ENCODE assay signal across 13 cellular contexts in genomic region chrX:3663576-3664290, GRCh38. TPM values are rescaled to one million over a fixed set of nuclear protein-coding genes. Genes with fewer than 3 reads are reported as not detected.
DNase-seq lines count a peak whose midpoint lies in the region; ATAC-seq, FAIRE-seq and TF ChIP-seq lines count a peak whose summit lies in the region.
"Had no signal": no experiment of that assay in that cellular context is flagged by ENCODE, and none has a peak within 500 bp of the region (broad histone marks: within the 10 kb centered on the region; RNA-seq: fewer than 3 reads in every experiment).

No MANE protein-coding gene starts in this region.

- H3K36me3 Mint-ChIP-seq in activated B cell treated with CpG ODN at 0.5 μM for 24 hours (ENCODE audit: low read depth): peaks cover 25% of the 10 kb centered on the region

- H3K4me1 Mint-ChIP-seq in activated B cell treated with CpG ODN at 0.5 μM for 24 hours: peaks cover 21% of the 10 kb centered on the region

- H3K4me2 ChIP-seq in HepG2 (ENCODE audit: low read depth, low read length) (no peak overlapping the region), smooth muscle cell (no peak overlapping the region)

- CTCF ChIA-PET in HepG2 (lab: Yijun Ruan, JAX; ENCODE audit: low intra/inter-chr PET ratio, low total read pairs): no interaction called here
- CTCF ChIA-PET in activated B cell treated with CpG ODN at 0.5 μM for 24 hours (lab: Charles Lee): no interaction called here

- TF ChIP-seq RAD21 in HepG2 (CRISPR knock-in tag; IDR thresholded peaks at IDR 0.05): no peak

- BruUV-seq in HepG2 (replicated peaks; lab: Mats Ljungman, UMichigan): no TSS peak

- H3K9me3 ChIP-seq in right lobe of liver: no peaks in the 10 kb centered on the region
- H3K9me3 ChIP-seq in HepG2 (ENCODE audit: low read length): no peaks in the 10 kb centered on the region
- no peaks in the 10 kb centered on the region for H3K9me3 ChIP-seq in upper lobe of right lung
- H3K9me3 ChIP-seq in smooth muscle cell (replicated peaks; ENCODE audit: low read depth): no peaks in the 10 kb centered on the region

- no peak overlapping the region for H3K9ac ChIP-seq in HepG2 (ENCODE audit: insufficient read depth, low read depth, low read length)
- no peak overlapping the region for H3K9ac ChIP-seq in smooth muscle cell (ENCODE audit: low read depth)

- H3K27me3 Mint-ChIP-seq in activated B cell treated with CpG ODN at 0.5 μM for 24 hours: no peaks in the 10 kb centered on the region

- H3K4me1 ChIP-seq in right lobe of liver: no peaks in the 10 kb centered on the region
- no peaks in the 10 kb centered on the region for H3K4me1 ChIP-seq in HepG2 (ENCODE audit: insufficient read depth, low read length)
- H3K4me1 ChIP-seq in upper lobe of right lung: no peaks in the 10 kb centered on the region
- no peaks in the 10 kb centered on the region for H3K4me1 ChIP-seq in smooth muscle cell (ENCODE audit: low read depth)

- TF ChIP-seq CTCF in right lobe of liver (IDR thresholded peaks at IDR 0.05) (no peak), HepG2 (CRISPR knock-in tag; IDR thresholded peaks at IDR 0.05) (no peak), activated B cell treated with CpG ODN at 0.5 μM for 24 hours (IDR thresholded peaks at IDR 0.05) (no peak), upper lobe of right lung (IDR thresholded peaks at IDR 0.05) (no peak), smooth muscle cell (IDR thresholded peaks at IDR 0.05; ENCODE audit: borderline replicate concordance, insufficient read depth, poor library complexity, severe bottlenecking) (no peak)

- H2AFZ ChIP-seq in HepG2 (ENCODE audit: low read length) (no peak overlapping the region), smooth muscle cell (ENCODE audit: low read depth) (no peak overlapping the region)

- no peak overlapping the region for H3K4me3 ChIP-seq in right lobe of liver
- H3K4me3 ChIP-seq in HepG2 (replicated peaks in 1 of 3; ENCODE audit: insufficient read depth in 1 of 3, low read depth in 2 of 3, low read length in 3 of 3): no peak overlapping the region
- no peak overlapping the region for H3K4me3 ChIP-seq in upper lobe of right lung
- no peak overlapping the region for H3K4me3 ChIP-seq in H7 (ENCODE audit: insufficient read depth, low read depth, low read length)
- H3K4me3 ChIP-seq in smooth muscle cell: no peak overlapping the region
- H3K4me3 ChIP-seq: coronary artery had no signal

- POLR2A ChIA-PET in HepG2 (lab: Yijun Ruan, JAX) (no interaction called here), activated B cell treated with CpG ODN at 0.5 μM for 24 hours (lab: Charles Lee) (interaction anchor here (0.6 to 1.1 kb wide), 3 partner anchors 14 to 150 kb away, joined by 3 to 4 read pairs (median 3); partner anchors contain the start of gene PRKX)

- H3K27me3 ChIP-seq in right lobe of liver (no peaks in the 10 kb centered on the region), HepG2 (ENCODE audit: control insufficient read depth in 1 of 2, insufficient read depth in 2 of 2, low read length in 2 of 2) (no peaks in the 10 kb centered on the region), upper lobe of right lung (no peaks in the 10 kb centered on the region), H7 (ENCODE audit: control insufficient read depth, insufficient read depth, low read length) (no peaks in the 10 kb centered on the region), smooth muscle cell (ENCODE audit: low read depth) (no peaks in the 10 kb centered on the region)

- H3K4me3 Mint-ChIP-seq in activated B cell treated with CpG ODN at 0.5 μM for 24 hours: peak overlapping the region; percentile 68
- H3K4me3 Mint-ChIP-seq: activated T-helper 1 cell treated with anti-CD3 and anti-CD28 coated beads, Interleukin-12 subunit alpha, Interleukin-12 subunit beta, Interleukin-2, Interleukin-4 antibody, amounts not matched to agents 30 ng/mL and 10 ng/mL and 1 ng/mL, durations not matched to agents 14 hours and 24 hours and 36 hours had no signal

- no peaks in the 10 kb centered on the region for H3F3A ChIP-seq in smooth muscle cell (ENCODE audit: low read depth)

- intact Hi-C loops in right lobe of liver (cut with DNase I): no loop called here
- intact Hi-C loops in HepG2 (cut with micrococcal nuclease; ENCODE audit: unreplicated experiment): no loop called here
- intact Hi-C loops in activated B cell treated with CpG ODN at 0.5 μM for 24 hours (cut with micrococcal nuclease): loop anchor here (5.0 kb wide), 1 partner anchor 34 kb away; no protein-coding TSS in a partner anchor
- intact Hi-C loops in upper lobe of right lung (cut with DNase I): no loop called here

- DNase-seq in right lobe of liver (peak in 1 of 3 donors; percentile 32), HepG2 (ENCODE audit: low spot score) (no peak), activated B cell treated with CpG ODN at 0.5 μM for 24 hours (no peak), upper lobe of right lung (peak; percentile 59), H7 (no peak), smooth muscle cell (lab: John Stamatoyannopoulos, UW; ENCODE audit: unreplicated experiment) (no peak)
- DNase-seq: NCI-H446, T-helper 9 cell had no signal

- no peak overlapping the region for H3K27ac ChIP-seq in right lobe of liver
- H3K27ac ChIP-seq in HepG2 (ENCODE audit: extremely low read length, insufficient read depth, low read length): no peak overlapping the region
- no peak overlapping the region for H3K27ac ChIP-seq in upper lobe of right lung
- no peak overlapping the region for H3K27ac ChIP-seq in smooth muscle cell (ENCODE audit: low read depth)

- peak overlapping the region; percentile 90 for H3K27ac Mint-ChIP-seq in activated B cell treated with CpG ODN at 0.5 μM for 24 hours
- H3K27ac Mint-ChIP-seq: activated T-helper 1 cell treated with anti-CD3 and anti-CD28 coated beads, Interleukin-12 subunit alpha, Interleukin-12 subunit beta, Interleukin-2, Interleukin-4 antibody, amounts not matched to agents 30 ng/mL and 10 ng/mL and 1 ng/mL, durations not matched to agents 14 hours and 24 hours and 36 hours had no signal

- FAIRE-seq in HepG2 (lab: Jason Lieb, UNC): no peak

- TF ChIP-seq EP300 in HepG2 (IDR thresholded peaks at IDR 0.05; ENCODE audit: low read depth in 2 of 2, low read length in 2 of 2) (no peak), HepG2 (CRISPR knock-in tag; IDR thresholded peaks at IDR 0.05; ENCODE audit: borderline replicate concordance) (no peak)

- H3K79me2 ChIP-seq in HepG2 (ENCODE audit: insufficient read depth, low read length) (no peaks in the 10 kb centered on the region), smooth muscle cell (ENCODE audit: low read depth) (no peaks in the 10 kb centered on the region)

- no peaks in the 10 kb centered on the region for H4K20me1 ChIP-seq in HepG2 (ENCODE audit: insufficient read depth, low read length)
- no peaks in the 10 kb centered on the region for H4K20me1 ChIP-seq in smooth muscle cell (ENCODE audit: low read depth)

- WGBS in right lobe of liver (ENCODE audit: insufficient coverage, low coverage, low lambda C conversion rate, missing lambda C conversion rate): 46% methylated on average over 9 of the region's 10 CpGs
- 35% methylated on average over 8 of the region's 10 CpGs for WGBS in HepG2 (ENCODE audit: low lambda C conversion rate)
- 85% methylated on average over 8 of the region's 10 CpGs for WGBS in smooth muscle cell (ENCODE audit: low lambda C conversion rate)

- in situ Hi-C loops in HepG2 (cut with HindIII; ENCODE audit: extremely low pct_ligation_motif_present, low pct_unique_long_range_greater_than_20kb): loop anchor here (25.0 kb wide), 1 partner anchor 149 kb away; no protein-coding TSS in a partner anchor

- ATAC-seq in right lobe of liver (peak in 3 of 4 donors; percentile 71 to 82 (median 75)), HepG2 (no peak), HG03159 (IDR thresholded peaks at IDR 0.05; ENCODE audit: unreplicated experiment) (peak; percentile 82), activated B cell treated with CpG ODN at 0.5 μM for 24 hours (ENCODE audit: low read depth) (peak; percentile 89), upper lobe of right lung (peak; percentile 79), HG02759 (IDR thresholded peaks at IDR 0.05; ENCODE audit: unreplicated experiment) (no peak)
- ATAC-seq: HCT116 had no signal

- TF ChIP-seq POLR2A in right lobe of liver (IDR thresholded peaks at IDR 0.05): no peak
- TF ChIP-seq POLR2A in HepG2 (IDR thresholded peaks at IDR 0.05; ENCODE audit: insufficient read depth in 1 of 2, low read depth in 2 of 2, low read length in 2 of 2): no peak

- no peaks in the 10 kb centered on the region for H3K9me3 Mint-ChIP-seq in activated B cell treated with CpG ODN at 0.5 μM for 24 hours
- H3K9me3 Mint-ChIP-seq: activated T-helper 1 cell treated with anti-CD3 and anti-CD28 coated beads, Interleukin-12 subunit alpha, Interleukin-12 subunit beta, Interleukin-2, Interleukin-4 antibody, amounts not matched to agents 30 ng/mL and 10 ng/mL and 1 ng/mL, durations not matched to agents 14 hours and 24 hours and 36 hours had no signal

- no peaks in the 10 kb centered on the region for H3K36me3 ChIP-seq in right lobe of liver
- no peaks in the 10 kb centered on the region for H3K36me3 ChIP-seq in HepG2 (replicated peaks in 1 of 2; ENCODE audit: control insufficient read depth in 1 of 2, insufficient read depth in 2 of 2, low read length in 2 of 2)
- H3K36me3 ChIP-seq in upper lobe of right lung: no peaks in the 10 kb centered on the region
- H3K36me3 ChIP-seq in H7 (replicated peaks; ENCODE audit: control insufficient read depth, insufficient read depth, low read length): no peaks in the 10 kb centered on the region; the same call in 1 of the 2 replicates
- no peaks in the 10 kb centered on the region for H3K36me3 ChIP-seq in smooth muscle cell (ENCODE audit: low read depth)

RNA-seq across cellular contexts. Expression of gene PRKX, which starts 49.7 kb away (rescaled TPM):
- 1 to 10 TPM; 1.7 to 7.2 (median 3.7) TPM for total RNA-seq in right lobe of liver
- 0.15 and 0.22 TPM in 2 replicates for total RNA-seq in HepG2 (2016; rRNA removed; fragmentation: Illumina TruSeq; extraction: Trizol)
- total RNA-seq in HepG2 (2016; cell fraction: cytosol; rRNA removed; fragmentation: Illumina TruSeq; extraction: Trizol; ENCODE audit: low read depth): not detected in 2 replicates
- 0.17 TPM in 1 of 2 replicates, not detected in the other for total RNA-seq in HepG2 (2016; cell fraction: insoluble cytoplasmic fraction; rRNA removed; fragmentation: Illumina TruSeq; extraction: Trizol)
- total RNA-seq in HepG2 (2016; cell fraction: membrane; rRNA removed; fragmentation: Illumina TruSeq; extraction: Trizol): not detected in 2 replicates
- total RNA-seq in HepG2 (2016; cell fraction: nucleus; rRNA removed; fragmentation: Illumina TruSeq; extraction: Trizol): not detected in 2 replicates
- polyA plus RNA-seq in HepG2 (2011; rRNA removed): 0.01 and 0.08 TPM in 2 replicates
- polyA plus RNA-seq in HepG2 (2011; cell fraction: cytosol; rRNA removed): 0.03 and 0.09 TPM in 2 replicates
- 0.03 and 0.19 TPM in 2 replicates for polyA plus RNA-seq in HepG2 (2011; cell fraction: nucleus; rRNA removed)
- 0.03 and 0.11 TPM in 2 replicates for polyA plus RNA-seq in HepG2 (2012)
- not detected in 2 replicates for polyA plus RNA-seq in HepG2 (2016; cell fraction: cytosol; fragmentation: Illumina TruSeq; extraction: Trizol; ENCODE audit: low read depth)
- 0.41 TPM in 1 of 2 replicates, not detected in the other for polyA plus RNA-seq in HepG2 (2016; cell fraction: insoluble cytoplasmic fraction; fragmentation: Illumina TruSeq; extraction: Trizol; ENCODE audit: low read depth)
- 0.19 TPM in 1 of 2 replicates, not detected in the other for polyA plus RNA-seq in HepG2 (2016; cell fraction: membrane; fragmentation: Illumina TruSeq; extraction: Trizol; ENCODE audit: low read depth)
- polyA plus RNA-seq in HepG2 (2016; cell fraction: nucleus; fragmentation: Illumina TruSeq; extraction: Trizol; ENCODE audit: insufficient read depth, low read depth): 0.57 and 0.68 TPM in 2 replicates
- 0.02 and 14.2 TPM in 2 replicates for polyA minus RNA-seq in HepG2 (2011; rRNA and poly(A)+ RNA removed; ENCODE audit: low replicate concordance)
- 0.26 TPM in 1 of 2 replicates, not detected in the other for polyA minus RNA-seq in HepG2 (2011; cell fraction: cytosol; rRNA and poly(A)+ RNA removed)
- 0.12 TPM in 1 of 2 replicates, not detected in the other for polyA minus RNA-seq in HepG2 (2011; cell fraction: nucleus; rRNA and poly(A)+ RNA removed)
- total RNA-seq in activated B cell treated with CpG ODN at 0.5 μM for 24 hours: 23.9 and 24.3 TPM in 2 replicates
- total RNA-seq in upper lobe of right lung: 23.8 TPM
- 61.2 and 63.7 TPM in 2 replicates for total RNA-seq in H7 (2014; rRNA removed; shearing (Covaris generic))
- 9.5 and 12.8 TPM in 2 replicates for total RNA-seq in smooth muscle cell
- polyA plus RNA-seq in smooth muscle cell: 10.1 and 18.5 TPM in 2 replicates

Comparison
In these comparisons a context has a peak if more than half of its experiments do, and no peak if none do; other contexts are left out.
1. ATAC-seq: peak in right lobe of liver (3 of 4), HG03159 (single experiment), activated B cell treated with CpG ODN at 0.5 μM for 24 hours (single experiment) and upper lobe of right lung (single experiment); none in HepG2 (single experiment) and HG02759 (single experiment).